8 cellular contexts compared by ENCODE assay signal in genomic region chr17:51120357-51120738, GRCh38. TPM values are rescaled to one million over a fixed set of nuclear protein-coding genes. Genes with fewer than 3 reads are reported as not detected.
DNase-seq lines count a peak whose midpoint lies in the region; ATAC-seq and TF ChIP-seq lines count a peak whose summit lies in the region.

No MANE protein-coding gene starts in this region.

- TF ChIP-seq CTCF in Calu3 (IDR thresholded peaks at IDR 0.05; ENCODE audit: unreplicated experiment) = no peak

- H3K4me3 Mint-ChIP-seq in Calu3 (ENCODE audit: low read depth, unreplicated experiment) = peak overlapping the region; percentile 99

- no TSS peak for BruUV-seq in Calu3 (replicated peaks; lab: Mats Ljungman, UMichigan)

- DNase-seq in Calu3 (no peak), caudate nucleus (lab: John Stamatoyannopoulos, UW) (peak in 41 of 61 donors; percentile 22 to 83 (median 58)), left lobe of liver (ENCODE audit: low spot score) (no peak), NCI-H524 treated with DMSO at 0.1 percent for 48 hours (lab: John Stamatoyannopoulos, UW) (no peak)
- peak; percentile 47 for DNase-seq in stimulated activated CD4-positive, alpha-beta T cell treated with anti-CD3 and anti-CD28 coated beads, Interleukin-4, amount 100 ng/mL, for 24 hours

- no peaks in the 10 kb centered on the region for H3K9me3 Mint-ChIP-seq in Calu3 (ENCODE audit: low read depth, unreplicated experiment)

- peak overlapping the region; percentile 98 for H3K27ac Mint-ChIP-seq in Calu3 (ENCODE audit: unreplicated experiment)

- ATAC-seq in GM19395 (IDR thresholded peaks at IDR 0.05; ENCODE audit: unreplicated experiment) = peak; percentile 42
- peak; percentile 34 for ATAC-seq in HG03460 (IDR thresholded peaks at IDR 0.05; ENCODE audit: unreplicated experiment)
- peak; percentile 68 for ATAC-seq in SK-N-SH treated with all-trans-retinoic acid at 6 μM for 48 hours
- peak; percentile 32 for ATAC-seq in left lobe of liver

- CTCF ChIA-PET in Calu3 (lab: Charles Lee) = interaction anchor here (0.6 to 3.1 kb wide), 9 partner anchors 11 to 120 kb away, joined by 3 to 37 read pairs (median 3); partner anchors contain the start of gene NME1

- peaks cover 61% of the 10 kb centered on the region for H3K4me1 Mint-ChIP-seq in Calu3 (ENCODE audit: low read depth, unreplicated experiment)

- H3K36me3 Mint-ChIP-seq in Calu3 (ENCODE audit: insufficient read depth, unreplicated experiment) = peaks cover 50% of the 10 kb centered on the region

- H3K27ac ChIP-seq in caudate nucleus (ENCODE audit: low read depth, low read length) = peak overlapping the region; percentile 93

- H3K27me3 Mint-ChIP-seq in Calu3 (ENCODE audit: unreplicated experiment) = no peaks in the 10 kb centered on the region

- intact Hi-C loops in Calu3 (cut with micrococcal nuclease; ENCODE audit: unreplicated experiment) = no loop called here

TF ChIP-seq in SK-N-SH treated with all-trans-retinoic acid at 6 μM for 48 hours, 23 proteins besides CTCF, POLR2A, EP300 and RAD21:
- TF ChIP-seq TOX (CRISPR knock-in tag; IDR thresholded peaks at IDR 0.05; ENCODE audit: borderline replicate concordance) = no peak
- TF ChIP-seq GLIS3 (CRISPR knock-in tag; IDR thresholded peaks at IDR 0.05) = no peak
- no peak for TF ChIP-seq OSR1 (CRISPR knock-in tag; IDR thresholded peaks at IDR 0.05)
- TF ChIP-seq PPARA (CRISPR knock-in tag; IDR thresholded peaks at IDR 0.05; ENCODE audit: borderline replicate concordance) = no peak
- TF ChIP-seq, protein P1, sequence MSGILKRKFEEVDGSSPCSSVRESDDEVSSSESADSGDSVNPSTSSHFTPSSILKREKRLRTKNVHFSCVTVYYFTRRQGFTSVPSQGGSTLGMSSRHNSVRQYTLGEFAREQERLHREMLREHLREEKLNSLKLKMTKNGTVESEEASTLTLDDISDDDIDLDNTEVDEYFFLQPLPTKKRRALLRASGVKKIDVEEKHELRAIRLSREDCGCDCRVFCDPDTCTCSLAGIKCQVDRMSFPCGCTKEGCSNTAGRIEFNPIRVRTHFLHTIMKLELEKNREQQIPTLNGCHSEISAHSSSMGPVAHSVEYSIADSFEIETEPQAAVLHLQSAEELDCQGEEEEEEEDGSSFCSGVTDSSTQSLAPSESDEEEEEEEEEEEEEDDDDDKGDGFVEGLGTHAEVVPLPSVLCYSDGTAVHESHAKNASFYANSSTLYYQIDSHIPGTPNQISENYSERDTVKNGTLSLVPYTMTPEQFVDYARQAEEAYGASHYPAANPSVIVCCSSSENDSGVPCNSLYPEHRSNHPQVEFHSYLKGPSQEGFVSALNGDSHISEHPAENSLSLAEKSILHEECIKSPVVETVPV (CRISPR knock-in tag; IDR thresholded peaks at IDR 0.05) = no peak

RNA-seq across cellular contexts. Expression of gene SPAG9, which starts 0.3 kb away (rescaled TPM):
- total RNA-seq in Calu3 (2022) (126 and 129 TPM in 2 replicates), left lobe of liver (36.5 TPM)

RNA-seq across cellular contexts. Expression of gene NME1, which starts 33.0 kb away (rescaled TPM):
- total RNA-seq in Calu3 (2022) (351 and 365 TPM in 2 replicates), left lobe of liver (51.9 TPM)

RNA-seq across cellular contexts. Expression of gene NME2, which starts 45.9 kb away (rescaled TPM):
- 944 and 1,060 TPM in 2 replicates for total RNA-seq in Calu3 (2022)
- 178 TPM for total RNA-seq in left lobe of liver

Comparison
In these comparisons a context has a peak if more than half of its experiments do, and no peak if none do; other contexts are left out.
1. DNase-seq: peak in caudate nucleus (41 of 61) and stimulated activated CD4-positive, alpha-beta T cell treated with anti-CD3 and anti-CD28 coated beads, Interleukin-4, amount 100 ng/mL, for 24 hours (single experiment); none in Calu3 (single experiment), left lobe of liver (single experiment) and NCI-H524 treated with DMSO at 0.1 percent for 48 hours (single experiment).
2. Peak in every context shown above with its lines, with median percentiles within 50 percentile points of each other: ATAC-seq.